1 cellular context compared by ENCODE assay signal in the genomic region with DNA sequence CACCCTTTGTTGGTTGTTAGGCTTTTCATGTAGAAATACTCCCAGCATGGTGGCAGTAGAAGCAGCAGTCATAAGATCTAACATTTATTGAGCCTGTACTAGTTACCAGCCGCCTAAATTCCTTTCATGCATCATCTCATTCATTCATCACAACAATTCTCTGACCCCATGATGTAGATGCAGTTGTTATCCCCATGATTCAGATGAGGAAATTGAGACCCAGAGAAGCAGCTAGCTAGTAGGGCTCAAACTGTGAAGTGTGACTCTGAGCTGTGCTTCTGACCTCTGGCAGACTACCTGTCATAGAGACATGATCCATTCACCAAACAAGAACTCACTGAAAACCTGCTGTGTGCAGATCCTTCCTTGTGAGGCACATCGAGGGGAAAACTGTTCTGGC.
TF ChIP-seq lines count a peak whose summit lies in the region.

No MANE protein-coding gene starts in this region.

TF ChIP-seq in GM23338, 12 proteins besides CTCF, POLR2A, EP300 and RAD21:
- TF ChIP-seq, protein P1, sequence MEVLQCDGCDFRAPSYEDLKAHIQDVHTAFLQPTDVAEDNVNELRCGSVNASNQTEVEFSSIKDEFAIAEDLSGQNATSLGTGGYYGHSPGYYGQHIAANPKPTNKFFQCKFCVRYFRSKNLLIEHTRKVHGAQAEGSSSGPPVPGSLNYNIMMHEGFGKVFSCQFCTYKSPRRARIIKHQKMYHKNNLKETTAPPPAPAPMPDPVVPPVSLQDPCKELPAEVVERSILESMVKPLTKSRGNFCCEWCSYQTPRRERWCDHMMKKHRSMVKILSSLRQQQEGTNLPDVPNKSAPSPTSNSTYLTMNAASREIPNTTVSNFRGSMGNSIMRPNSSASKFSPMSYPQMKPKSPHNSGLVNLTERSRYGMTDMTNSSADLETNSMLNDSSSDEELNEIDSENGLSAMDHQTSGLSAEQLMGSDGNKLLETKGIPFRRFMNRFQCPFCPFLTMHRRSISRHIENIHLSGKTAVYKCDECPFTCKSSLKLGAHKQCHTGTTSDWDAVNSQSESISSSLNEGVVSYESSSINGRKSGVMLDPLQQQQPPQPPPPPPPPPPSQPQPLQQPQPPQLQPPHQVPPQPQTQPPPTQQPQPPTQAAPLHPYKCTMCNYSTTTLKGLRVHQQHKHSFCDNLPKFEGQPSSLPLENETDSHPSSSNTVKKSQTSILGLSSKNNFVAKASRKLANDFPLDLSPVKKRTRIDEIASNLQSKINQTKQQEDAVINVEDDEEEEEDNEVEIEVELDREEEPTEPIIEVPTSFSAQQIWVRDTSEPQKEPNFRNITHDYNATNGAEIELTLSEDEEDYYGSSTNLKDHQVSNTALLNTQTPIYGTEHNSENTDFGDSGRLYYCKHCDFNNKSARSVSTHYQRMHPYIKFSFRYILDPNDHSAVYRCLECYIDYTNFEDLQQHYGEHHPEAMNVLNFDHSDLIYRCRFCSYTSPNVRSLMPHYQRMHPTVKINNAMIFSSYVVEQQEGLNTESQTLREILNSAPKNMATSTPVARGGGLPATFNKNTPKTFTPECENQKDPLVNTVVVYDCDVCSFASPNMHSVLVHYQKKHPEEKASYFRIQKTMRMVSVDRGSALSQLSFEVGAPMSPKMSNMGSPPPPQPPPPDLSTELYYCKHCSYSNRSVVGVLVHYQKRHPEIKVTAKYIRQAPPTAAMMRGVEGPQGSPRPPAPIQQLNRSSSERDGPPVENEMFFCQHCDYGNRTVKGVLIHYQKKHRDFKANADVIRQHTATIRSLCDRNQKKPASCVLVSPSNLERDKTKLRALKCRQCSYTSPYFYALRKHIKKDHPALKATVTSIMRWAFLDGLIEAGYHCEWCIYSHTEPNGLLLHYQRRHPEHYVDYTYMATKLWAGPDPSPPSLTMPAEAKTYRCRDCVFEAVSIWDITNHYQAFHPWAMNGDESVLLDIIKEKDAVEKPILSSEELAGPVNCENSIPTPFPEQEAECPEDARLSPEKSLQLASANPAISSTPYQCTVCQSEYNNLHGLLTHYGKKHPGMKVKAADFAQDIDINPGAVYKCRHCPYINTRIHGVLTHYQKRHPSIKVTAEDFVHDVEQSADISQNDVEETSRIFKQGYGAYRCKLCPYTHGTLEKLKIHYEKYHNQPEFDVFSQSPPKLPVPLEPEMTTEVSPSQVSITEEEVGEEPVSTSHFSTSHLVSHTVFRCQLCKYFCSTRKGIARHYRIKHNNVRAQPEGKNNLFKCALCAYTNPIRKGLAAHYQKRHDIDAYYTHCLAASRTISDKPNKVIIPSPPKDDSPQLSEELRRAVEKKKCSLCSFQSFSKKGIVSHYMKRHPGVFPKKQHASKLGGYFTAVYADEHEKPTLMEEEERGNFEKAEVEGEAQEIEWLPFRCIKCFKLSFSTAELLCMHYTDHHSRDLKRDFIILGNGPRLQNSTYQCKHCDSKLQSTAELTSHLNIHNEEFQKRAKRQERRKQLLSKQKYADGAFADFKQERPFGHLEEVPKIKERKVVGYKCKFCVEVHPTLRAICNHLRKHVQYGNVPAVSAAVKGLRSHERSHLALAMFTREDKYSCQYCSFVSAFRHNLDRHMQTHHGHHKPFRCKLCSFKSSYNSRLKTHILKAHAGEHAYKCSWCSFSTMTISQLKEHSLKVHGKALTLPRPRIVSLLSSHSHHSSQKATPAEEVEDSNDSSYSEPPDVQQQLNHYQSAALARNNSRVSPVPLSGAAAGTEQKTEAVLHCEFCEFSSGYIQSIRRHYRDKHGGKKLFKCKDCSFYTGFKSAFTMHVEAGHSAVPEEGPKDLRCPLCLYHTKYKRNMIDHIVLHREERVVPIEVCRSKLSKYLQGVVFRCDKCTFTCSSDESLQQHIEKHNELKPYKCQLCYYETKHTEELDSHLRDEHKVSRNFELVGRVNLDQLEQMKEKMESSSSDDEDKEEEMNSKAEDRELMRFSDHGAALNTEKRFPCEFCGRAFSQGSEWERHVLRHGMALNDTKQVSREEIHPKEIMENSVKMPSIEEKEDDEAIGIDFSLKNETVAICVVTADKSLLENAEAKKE (CRISPR knock-in tag; IDR thresholded peaks at IDR 0.05): no peak
- no peak for TF ChIP-seq ETS1 (IDR thresholded peaks at IDR 0.05)
- no peak for TF ChIP-seq ZNF331 (CRISPR knock-in tag; IDR thresholded peaks at IDR 0.05; ENCODE audit: low read depth)
- no peak for TF ChIP-seq CREB1 (CRISPR knock-in tag; IDR thresholded peaks at IDR 0.05; ENCODE audit: low read depth)
- TF ChIP-seq, protein P2, sequence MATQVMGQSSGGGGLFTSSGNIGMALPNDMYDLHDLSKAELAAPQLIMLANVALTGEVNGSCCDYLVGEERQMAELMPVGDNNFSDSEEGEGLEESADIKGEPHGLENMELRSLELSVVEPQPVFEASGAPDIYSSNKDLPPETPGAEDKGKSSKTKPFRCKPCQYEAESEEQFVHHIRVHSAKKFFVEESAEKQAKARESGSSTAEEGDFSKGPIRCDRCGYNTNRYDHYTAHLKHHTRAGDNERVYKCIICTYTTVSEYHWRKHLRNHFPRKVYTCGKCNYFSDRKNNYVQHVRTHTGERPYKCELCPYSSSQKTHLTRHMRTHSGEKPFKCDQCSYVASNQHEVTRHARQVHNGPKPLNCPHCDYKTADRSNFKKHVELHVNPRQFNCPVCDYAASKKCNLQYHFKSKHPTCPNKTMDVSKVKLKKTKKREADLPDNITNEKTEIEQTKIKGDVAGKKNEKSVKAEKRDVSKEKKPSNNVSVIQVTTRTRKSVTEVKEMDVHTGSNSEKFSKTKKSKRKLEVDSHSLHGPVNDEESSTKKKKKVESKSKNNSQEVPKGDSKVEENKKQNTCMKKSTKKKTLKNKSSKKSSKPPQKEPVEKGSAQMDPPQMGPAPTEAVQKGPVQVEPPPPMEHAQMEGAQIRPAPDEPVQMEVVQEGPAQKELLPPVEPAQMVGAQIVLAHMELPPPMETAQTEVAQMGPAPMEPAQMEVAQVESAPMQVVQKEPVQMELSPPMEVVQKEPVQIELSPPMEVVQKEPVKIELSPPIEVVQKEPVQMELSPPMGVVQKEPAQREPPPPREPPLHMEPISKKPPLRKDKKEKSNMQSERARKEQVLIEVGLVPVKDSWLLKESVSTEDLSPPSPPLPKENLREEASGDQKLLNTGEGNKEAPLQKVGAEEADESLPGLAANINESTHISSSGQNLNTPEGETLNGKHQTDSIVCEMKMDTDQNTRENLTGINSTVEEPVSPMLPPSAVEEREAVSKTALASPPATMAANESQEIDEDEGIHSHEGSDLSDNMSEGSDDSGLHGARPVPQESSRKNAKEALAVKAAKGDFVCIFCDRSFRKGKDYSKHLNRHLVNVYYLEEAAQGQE (IDR thresholded peaks at IDR 0.05; ENCODE audit: unreplicated experiment): no peak
- no peak for TF ChIP-seq ZNF114 (CRISPR knock-in tag; IDR thresholded peaks at IDR 0.05)
- no peak for TF ChIP-seq NANOG (IDR thresholded peaks at IDR 0.05; ENCODE audit: borderline replicate concordance)
- no peak for TF ChIP-seq STAT1 (IDR thresholded peaks at IDR 0.05; ENCODE audit: unreplicated experiment)
- TF ChIP-seq POLR2AphosphoS5 (IDR thresholded peaks at IDR 0.05; ENCODE audit: low read depth): no peak
- no peak for TF ChIP-seq JUNB (IDR thresholded peaks at IDR 0.05; ENCODE audit: unreplicated experiment)
- TF ChIP-seq EZH2 (IDR thresholded peaks at IDR 0.05; ENCODE audit: low read depth, unreplicated experiment): no peak
